ENCODE assay signal across 17 cellular contexts in the genomic region with DNA sequence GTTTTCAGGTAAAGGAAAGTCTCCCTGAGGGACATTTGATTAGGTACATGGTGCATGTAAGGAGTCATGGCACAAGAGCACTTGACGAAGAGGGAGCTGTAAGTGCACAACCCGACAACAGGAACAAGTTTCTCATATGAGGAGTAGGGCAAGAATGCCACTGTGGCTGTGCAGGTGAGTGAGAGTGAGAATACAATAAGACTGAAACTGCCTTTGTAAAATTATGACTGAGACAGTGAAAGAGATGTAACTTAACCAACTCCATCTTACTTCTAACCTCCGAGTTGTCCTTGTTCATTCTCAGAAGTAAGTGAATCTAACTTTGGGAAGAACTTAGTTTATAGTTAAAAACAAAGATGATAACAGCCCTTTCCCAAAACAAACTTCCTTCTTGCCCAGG.
"Had no signal": no experiment of that assay in that cellular context is flagged by ENCODE, and none has a peak within 500 bp of the region (broad histone marks: within the 10 kb centered on the region; RNA-seq: fewer than 3 reads in every experiment).

No MANE protein-coding gene starts in this region.

- H3K4me1 ChIP-seq: left ventricle myocardium inferior had no signal

- H3K4me3 ChIP-seq: coronary artery, hepatocyte, left ventricle myocardium inferior had no signal

- H3K27me3 ChIP-seq: brain microvascular endothelial cell, hepatocyte had no signal

- H3K27me3 Mint-ChIP-seq: activated CD4-positive, alpha-beta T cell treated with anti-CD3 and anti-CD28 coated beads, Interleukin-2, amount 10 ng/mL, durations not matched to agents 24 days and 14 days; activated T-helper 17 cell treated with anti-CD3 and anti-CD28 coated beads, Interleukin-2, amount 50 U/mL, for 72 hours; central memory CD8-positive, alpha-beta T cell; memory B cell had no signal

- H3K27ac Mint-ChIP-seq: activated CD4-positive, alpha-beta T cell treated with anti-CD3 and anti-CD28 coated beads, Interleukin-2, amount 10 ng/mL, durations not matched to agents 24 days and 14 days; activated T-helper 17 cell treated with anti-CD3 and anti-CD28 coated beads, Interleukin-2, amount 50 U/mL, for 72 hours; memory B cell; natural killer cell; stimulated activated effector memory CD8-positive, alpha-beta T cell treated with anti-CD3 and anti-CD28 coated beads, Interleukin-12 subunit alpha, Interleukin-12 subunit beta, amount 100 ng/mL, for 72 hours had no signal

- H3K4me2 ChIP-seq: hepatocyte had no signal

- H3K4me3 Mint-ChIP-seq: activated CD4-positive, alpha-beta T cell treated with anti-CD3 and anti-CD28 coated beads, Interleukin-2, amount 10 ng/mL, durations not matched to agents 24 days and 14 days; activated T-helper 17 cell treated with anti-CD3 and anti-CD28 coated beads, Interleukin-2, amount 50 U/mL, for 72 hours; central memory CD8-positive, alpha-beta T cell; memory B cell; natural killer cell; stimulated activated effector memory CD8-positive, alpha-beta T cell treated with anti-CD3 and anti-CD28 coated beads, Interleukin-12 subunit alpha, Interleukin-12 subunit beta, amount 100 ng/mL, for 72 hours had no signal

- DNase-seq: activated CD4-positive, alpha-beta T cell treated with anti-CD3 and anti-CD28 coated beads, Interleukin-2, amount 10 ng/mL, durations not matched to agents 24 days and 14 days; activated naive CD4-positive, alpha-beta T cell treated with Interleukin-2 at 50 U/mL for 16 hours; anterior cingulate cortex; brain microvascular endothelial cell; left ventricle myocardium inferior; natural killer cell; nucleus accumbens; posterior cingulate gyrus; retina; WERI-Rb-1 had no signal

- H3K36me3 Mint-ChIP-seq: memory B cell; natural killer cell; stimulated activated effector memory CD8-positive, alpha-beta T cell treated with anti-CD3 and anti-CD28 coated beads, Interleukin-12 subunit alpha, Interleukin-12 subunit beta, amount 100 ng/mL, for 72 hours had no signal

- H3K36me3 ChIP-seq: brain microvascular endothelial cell, left ventricle myocardium inferior, WERI-Rb-1 had no signal

- H3K27ac ChIP-seq: brain microvascular endothelial cell, coronary artery, hepatocyte, left ventricle myocardium inferior, WERI-Rb-1 had no signal

- ATAC-seq: activated T-helper 17 cell treated with anti-CD3 and anti-CD28 coated beads, Interleukin-2, amount 50 U/mL, for 72 hours; esophagus mucosa; natural killer cell; stimulated activated effector memory CD8-positive, alpha-beta T cell treated with anti-CD3 and anti-CD28 coated beads, Interleukin-12 subunit alpha, Interleukin-12 subunit beta, amount 100 ng/mL, for 72 hours had no signal

- H2AFZ ChIP-seq: hepatocyte had no signal

- H3K4me1 Mint-ChIP-seq: activated CD4-positive, alpha-beta T cell treated with anti-CD3 and anti-CD28 coated beads, Interleukin-2, amount 10 ng/mL, durations not matched to agents 24 days and 14 days; activated T-helper 17 cell treated with anti-CD3 and anti-CD28 coated beads, Interleukin-2, amount 50 U/mL, for 72 hours; central memory CD8-positive, alpha-beta T cell; memory B cell; natural killer cell; stimulated activated effector memory CD8-positive, alpha-beta T cell treated with anti-CD3 and anti-CD28 coated beads, Interleukin-12 subunit alpha, Interleukin-12 subunit beta, amount 100 ng/mL, for 72 hours had no signal
